In genomic region chr11:64117763-64118459, GRCh38 we compare ENCODE assay signal across 22 cellular contexts.
"Had no signal": no experiment of that assay in that cellular context is flagged by ENCODE, and none has a peak within 500 bp of the region (broad histone marks: within the 10 kb centered on the region; RNA-seq: fewer than 3 reads in every experiment).

No MANE protein-coding gene starts in this region.

- FAIRE-seq: RCC 7860 had no signal

- H3K4me3 ChIP-seq: breast epithelium had no signal

- H3K36me3 Mint-ChIP-seq: activated CD4-positive, alpha-beta memory T cell treated with anti-CD3 and anti-CD28 coated beads for 36 hours; activated naive CD4-positive, alpha-beta T cell treated with anti-CD3 and anti-CD28 coated beads, Interleukin-2, amount 10 ng/mL, durations not matched to agents 7 days and 5 days; activated naive CD8-positive, alpha-beta T cell treated with anti-CD3 and anti-CD28 coated beads for 36 hours had no signal

- H3K4me3 Mint-ChIP-seq: activated CD4-positive, alpha-beta memory T cell treated with anti-CD3 and anti-CD28 coated beads for 36 hours; activated CD4-positive, alpha-beta T cell treated with anti-CD3 and anti-CD28 coated beads, Interleukin-2, amount 10 ng/mL, durations not matched to agents 7 days and 5 days; activated naive CD4-positive, alpha-beta T cell treated with anti-CD3 and anti-CD28 coated beads, Interleukin-2, amount 10 ng/mL, durations not matched to agents 7 days and 5 days; activated naive CD8-positive, alpha-beta T cell treated with anti-CD3 and anti-CD28 coated beads for 36 hours; activated T-helper 17 cell treated with anti-CD3 and anti-CD28 coated beads, Interleukin-2, amount 50 U/mL, for 72 hours; T-helper 1 cell treated with Interleukin-12 subunit alpha and Interleukin-12 subunit beta and Interleukin-4 antibody, amounts not matched to agents 30 μg/mL and 1 μg/mL, for 36 hours had no signal

- H3K27me3 Mint-ChIP-seq: activated CD4-positive, alpha-beta memory T cell treated with anti-CD3 and anti-CD28 coated beads for 36 hours; activated CD4-positive, alpha-beta T cell treated with anti-CD3 and anti-CD28 coated beads, Interleukin-2, amount 10 ng/mL, durations not matched to agents 7 days and 5 days; activated naive CD4-positive, alpha-beta T cell treated with anti-CD3 and anti-CD28 coated beads, Interleukin-2, amount 10 ng/mL, durations not matched to agents 7 days and 5 days; activated naive CD8-positive, alpha-beta T cell treated with anti-CD3 and anti-CD28 coated beads for 36 hours; activated T-helper 17 cell treated with anti-CD3 and anti-CD28 coated beads, Interleukin-2, amount 50 U/mL, for 72 hours had no signal

- H3K4me1 Mint-ChIP-seq: activated CD4-positive, alpha-beta T cell treated with anti-CD3 and anti-CD28 coated beads, Interleukin-2, amount 10 ng/mL, durations not matched to agents 7 days and 5 days; activated naive CD4-positive, alpha-beta T cell treated with anti-CD3 and anti-CD28 coated beads, Interleukin-2, amount 10 ng/mL, durations not matched to agents 7 days and 5 days; activated naive CD8-positive, alpha-beta T cell treated with anti-CD3 and anti-CD28 coated beads for 36 hours; activated T-helper 17 cell treated with anti-CD3 and anti-CD28 coated beads, Interleukin-2, amount 50 U/mL, for 72 hours had no signal

- H3K4me1 ChIP-seq: breast epithelium had no signal

- H3K27ac Mint-ChIP-seq: activated CD4-positive, alpha-beta memory T cell treated with anti-CD3 and anti-CD28 coated beads for 36 hours; activated CD4-positive, alpha-beta T cell treated with anti-CD3 and anti-CD28 coated beads, Interleukin-2, amount 10 ng/mL, durations not matched to agents 7 days and 5 days; activated naive CD4-positive, alpha-beta T cell treated with anti-CD3 and anti-CD28 coated beads, Interleukin-2, amount 10 ng/mL, durations not matched to agents 7 days and 5 days; activated naive CD8-positive, alpha-beta T cell treated with anti-CD3 and anti-CD28 coated beads for 36 hours; activated T-helper 17 cell treated with anti-CD3 and anti-CD28 coated beads, Interleukin-2, amount 50 U/mL, for 72 hours; T-helper 1 cell treated with Interleukin-12 subunit alpha and Interleukin-12 subunit beta and Interleukin-4 antibody, amounts not matched to agents 30 μg/mL and 1 μg/mL, for 36 hours had no signal

- H3K27me3 ChIP-seq: breast epithelium had no signal

- DNase-seq: activated CD4-positive, alpha-beta memory T cell treated with anti-CD3 and anti-CD28 coated beads for 36 hours; activated CD4-positive, alpha-beta T cell treated with anti-CD3 and anti-CD28 coated beads, Interleukin-2, amount 10 ng/mL, durations not matched to agents 7 days and 5 days; activated CD4-positive, CD25-positive, alpha-beta regulatory T cell; activated CD8-positive, alpha-beta memory T cell treated with anti-CD3 and anti-CD28 coated beads for 24 hours; activated gamma-delta T cell; activated naive CD4-positive, alpha-beta T cell treated with anti-CD3 and anti-CD28 coated beads, Interleukin-2, amount 10 ng/mL, durations not matched to agents 7 days and 5 days; activated naive CD8-positive, alpha-beta T cell treated with anti-CD3 and anti-CD28 coated beads for 36 hours; activated T-cell treated with anti-CD3 and anti-CD28 coated beads for 4 hours; activated T-cell treated with anti-CD3 and anti-CD28 coated beads, Interleukin-2, amount 50 U/mL, for 48 hours; Kasumi-1; KBM-7; NCI-H1105 treated with DMSO at 0.1 percent for 48 hours; NCI-H1436 treated with DMSO at 0.1 percent for 48 hours; NCI-H187; NCI-H2081; PC-3; SHP77 treated with DMSO at 0.1 percent for 48 hours; T-helper 9 cell had no signal

- H3K9me3 ChIP-seq: breast epithelium had no signal

- ATAC-seq: activated T-helper 17 cell treated with anti-CD3 and anti-CD28 coated beads, Interleukin-2, amount 50 U/mL, for 72 hours; PC-3 had no signal

- H3K9me3 Mint-ChIP-seq: activated CD4-positive, alpha-beta memory T cell treated with anti-CD3 and anti-CD28 coated beads for 36 hours; activated CD4-positive, alpha-beta T cell treated with anti-CD3 and anti-CD28 coated beads, Interleukin-2, amount 10 ng/mL, durations not matched to agents 7 days and 5 days; activated naive CD4-positive, alpha-beta T cell treated with anti-CD3 and anti-CD28 coated beads, Interleukin-2, amount 10 ng/mL, durations not matched to agents 7 days and 5 days; activated naive CD8-positive, alpha-beta T cell treated with anti-CD3 and anti-CD28 coated beads for 36 hours; activated T-helper 17 cell treated with anti-CD3 and anti-CD28 coated beads, Interleukin-2, amount 50 U/mL, for 72 hours; T-helper 1 cell treated with Interleukin-12 subunit alpha and Interleukin-12 subunit beta and Interleukin-4 antibody, amounts not matched to agents 30 μg/mL and 1 μg/mL, for 36 hours had no signal

- H3K36me3 ChIP-seq: breast epithelium had no signal

- H3K27ac ChIP-seq: breast epithelium had no signal
